ENCODE assay signal across 30 cellular contexts in genomic region chr6:113616875-113617274, GRCh38.
"Had no signal": no experiment of that assay in that cellular context is flagged by ENCODE, and none has a peak within 500 bp of the region (broad histone marks: within the 10 kb centered on the region; RNA-seq: fewer than 3 reads in every experiment).

No MANE protein-coding gene starts in this region.

- DNase-seq: activated CD4-positive, alpha-beta memory T cell treated with anti-CD3 and anti-CD28 coated beads for 36 hours; activated CD4-positive, alpha-beta T cell treated with anti-CD3 and anti-CD28 coated beads for 36 hours; activated CD4-positive, alpha-beta T cell treated with anti-CD3 and anti-CD28 coated beads, Interleukin-2, amount 10 ng/mL, durations not matched to agents 24 days and 14 days; activated CD4-positive, CD25-positive, alpha-beta regulatory T cell; activated CD4-positive, CD25-positive, alpha-beta regulatory T cell treated with anti-CD3 and anti-CD28 coated beads, Interleukin-2, amount 50 U/mL, for 72 hours; activated CD8-positive, alpha-beta memory T cell treated with anti-CD3 and anti-CD28 coated beads, Interleukin-2, amount 10 ng/mL, durations not matched to agents 7 days and 5 days; activated CD8-positive, alpha-beta memory T cell treated with anti-CD3 and anti-CD28 coated beads, Interleukin-2, amount 50 U/mL, for 4 hours; activated CD8-positive, alpha-beta T cell treated with anti-CD3 and anti-CD28 coated beads, Interleukin-2, amount 10 ng/mL, durations not matched to agents 7 days and 5 days; activated effector memory CD4-positive, alpha-beta T cell treated with anti-CD3 and anti-CD28 coated beads, Interleukin-2, amount 50 U/mL, for 16 hours; activated naive CD4-positive, alpha-beta T cell treated with anti-CD3 and anti-CD28 coated beads for 36 hours; activated naive CD8-positive, alpha-beta T cell treated with anti-CD3 and anti-CD28 coated beads for 36 hours; activated naive CD8-positive, alpha-beta T cell treated with anti-CD3 and anti-CD28 coated beads, Interleukin-2, amount 50 U/mL, for 24 hours; activated T-cell treated with anti-CD3 and anti-CD28 coated beads, Interleukin-2, amount 50 U/mL, for 1 hour; activated T-cell treated with anti-CD3 and anti-CD28 coated beads, Interleukin-2, amount 50 U/mL, for 48 hours; adrenal gland; amygdala; aorta; body of pancreas; caudate nucleus; cortex of kidney; dermis blood vessel endothelial cell; effector CD4-positive, alpha-beta T cell; effector memory CD8-positive, alpha-beta T cell; erythroblast; foreskin melanocyte; head of caudate nucleus; T-helper 17 cell; T1000 had no signal

- H3K4me3 ChIP-seq: adrenal gland, body of pancreas, esophagus muscularis mucosa, gastroesophageal sphincter had no signal

- H3K27ac ChIP-seq: adrenal gland, body of pancreas, esophagus muscularis mucosa, gastroesophageal sphincter had no signal

- H3K9me3 ChIP-seq: adrenal gland, body of pancreas, esophagus muscularis mucosa had no signal

- H3K36me3 ChIP-seq: adrenal gland, esophagus muscularis mucosa, gastroesophageal sphincter had no signal

- ATAC-seq: activated CD4-positive, alpha-beta T cell treated with anti-CD3 and anti-CD28 coated beads for 36 hours; activated CD8-positive, alpha-beta memory T cell treated with anti-CD3 and anti-CD28 coated beads, Interleukin-2, amount 10 ng/mL, durations not matched to agents 7 days and 5 days; activated CD8-positive, alpha-beta T cell treated with anti-CD3 and anti-CD28 coated beads, Interleukin-2, amount 10 ng/mL, durations not matched to agents 7 days and 5 days; activated naive CD8-positive, alpha-beta T cell treated with anti-CD3 and anti-CD28 coated beads, Interleukin-2, amount 50 U/mL, for 24 hours; body of pancreas; effector memory CD8-positive, alpha-beta T cell; gastroesophageal sphincter; T-helper 17 cell had no signal

- H3K27me3 ChIP-seq: adrenal gland, body of pancreas, esophagus muscularis mucosa, gastroesophageal sphincter had no signal

- H3K4me1 ChIP-seq: adrenal gland, body of pancreas had no signal
